In genomic region chr6:82270791-82271392, GRCh38 we compare ENCODE assay signal across 9 cellular contexts. TPM values are rescaled to one million over a fixed set of nuclear protein-coding genes. Genes with fewer than 3 reads are reported as not detected.
DNase-seq lines count a peak whose midpoint lies in the region; ATAC-seq, FAIRE-seq and TF ChIP-seq lines count a peak whose summit lies in the region.
"Had no signal": no experiment of that assay in that cellular context is flagged by ENCODE, and none has a peak within 500 bp of the region (broad histone marks: within the 10 kb centered on the region; RNA-seq: fewer than 3 reads in every experiment).

No MANE protein-coding gene starts in this region.

- FAIRE-seq in colon (lab: Jason Lieb, UNC): peak; percentile 14

- no peak overlapping the region for H3K4me3 ChIP-seq in AG04450 (ENCODE audit: low read depth, low read length)

- no peaks in the 10 kb centered on the region for H3K9me3 ChIP-seq in AG04450 (ENCODE audit: control insufficient read depth, insufficient read depth, low read length)

- TF ChIP-seq CTCF in AG04450 (IDR thresholded peaks at IDR 0.05; ENCODE audit: low read depth, low read length) (peak; percentile 61), GM12873 (IDR thresholded peaks at IDR 0.05; ENCODE audit: insufficient read depth, low read depth, low read length, missing control alignments) (peak; percentile 45)

- no peak overlapping the region for H3K27ac ChIP-seq in AG04450 (ENCODE audit: low read depth, low read length)
- H3K27ac ChIP-seq: epithelial cell of prostate had no signal

- no peak for DNase-seq in AG04450 (ENCODE audit: low read depth, low spot score)
- peak; percentile 76 for DNase-seq in NCI-H774 (lab: John Stamatoyannopoulos, UW)
- DNase-seq in myocyte (ENCODE audit: low read depth): peak; percentile 40
- no peak for DNase-seq in activated CD8-positive, alpha-beta memory T cell treated with anti-CD3 and anti-CD28 coated beads for 24 hours
- DNase-seq in stimulated activated naive CD4-positive, alpha-beta T cell treated with Interleukin-2 at 50 U/mL for 16 hours (lab: John Stamatoyannopoulos, UW): no peak

- POLR2A ChIA-PET in AG04450 (lab: Yijun Ruan, JAX): no interaction called here

- CTCF ChIA-PET in AG04450 (lab: Charles Lee): interaction anchor here (0.6 to 4.9 kb wide), 71 partner anchors 9 to 795 kb away, joined by 3 to 54 read pairs (median 4); partner anchors contain the start of genes DOP1A, TPBG and UBE3D

- ATAC-seq in HG03060 (IDR thresholded peaks at IDR 0.05; ENCODE audit: low read depth, unreplicated experiment): peak; percentile 64

- no peaks in the 10 kb centered on the region for H3K27me3 ChIP-seq in AG04450 (ENCODE audit: control insufficient read depth, insufficient read depth, low read length)

RNA-seq across cellular contexts. Expression of gene IBTK, which starts 23.3 kb away (rescaled TPM):
- polyA plus RNA-seq in AG04450 (2011; rRNA removed): 26.5 and 39.8 TPM in 2 replicates
- polyA minus RNA-seq in AG04450 (2011; rRNA and poly(A)+ RNA removed): 32.4 and 57.9 TPM in 2 replicates
- total RNA-seq in myocyte: 64.6 and 64.7 TPM in 2 replicates
- polyA plus RNA-seq in myocyte (2012): 13.3 TPM

Comparison
In these comparisons a context has a peak if more than half of its experiments do, and no peak if none do; other contexts are left out.
1. DNase-seq: peak in NCI-H774 (single experiment) and myocyte (single experiment); none in AG04450 (single experiment), activated CD8-positive, alpha-beta memory T cell treated with anti-CD3 and anti-CD28 coated beads for 24 hours (single experiment) and stimulated activated naive CD4-positive, alpha-beta T cell treated with Interleukin-2 at 50 U/mL for 16 hours (single experiment).